18 cellular contexts compared by ENCODE assay signal in the genomic region with DNA sequence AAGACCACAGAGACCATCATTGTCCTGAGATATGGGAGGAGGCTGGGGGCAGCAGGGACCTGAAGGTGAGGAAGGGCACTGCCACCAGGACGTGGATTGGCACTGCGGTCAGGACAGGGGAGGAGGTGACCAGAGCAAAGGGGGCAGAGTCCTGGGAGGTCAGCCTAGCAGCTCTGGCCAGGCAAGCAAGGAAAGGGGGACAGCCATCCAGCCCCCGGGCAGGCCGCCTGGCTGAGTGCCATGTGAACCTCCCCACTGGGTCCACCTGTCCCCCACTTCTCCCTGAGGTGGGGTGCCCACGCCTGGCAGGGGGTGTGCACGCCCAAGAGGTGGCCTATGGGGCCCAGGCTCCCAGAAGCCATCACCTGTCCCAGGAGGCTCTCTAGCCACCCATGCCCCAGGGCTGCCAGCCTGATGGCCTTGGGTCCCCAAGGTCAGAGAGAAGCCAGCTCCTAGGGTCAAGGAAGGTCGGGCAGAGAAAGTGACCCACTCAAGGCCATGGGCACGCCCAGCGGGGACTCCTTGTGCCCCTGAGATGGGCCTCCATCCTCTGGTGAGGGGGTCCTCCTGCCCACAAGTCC. TPM values are rescaled to one million over a fixed set of nuclear protein-coding genes. Genes with fewer than 3 reads are reported as not detected.
DNase-seq lines count a peak whose midpoint lies in the region; ATAC-seq, FAIRE-seq and TF ChIP-seq lines count a peak whose summit lies in the region.
"Had no signal": no experiment of that assay in that cellular context is flagged by ENCODE, and none has a peak within 500 bp of the region (broad histone marks: within the 10 kb centered on the region; RNA-seq: fewer than 3 reads in every experiment).

No MANE protein-coding gene starts in this region.

- DNase-seq in Right ventricle myocardium superior (peak; percentile 33), right atrium auricular region (ENCODE audit: low spot score) (no peak), SJCRH30 (no peak), H1 (ENCODE audit: low read depth in 1 of 2, low spot score in 2 of 2) (no peak), posterior vena cava (ENCODE audit: low spot score) (peak; percentile 76), NOMO-1 treated with dmso at 0.1 percent for 144 hours (lab: John Stamatoyannopoulos, UW; ENCODE audit: unreplicated experiment) (no peak), T1000 (lab: John Stamatoyannopoulos, UW) (no peak), cerebellar cortex (ENCODE audit: low spot score) (no peak)
- DNase-seq: CD4-positive, CD25-positive, alpha-beta regulatory T cell; IMR-90; Kasumi-1; NCI-H1105; NCI-H1694 treated with DMSO at 0.1 percent for 48 hours; NCI-H2107; NCI-H2227 treated with DMSO at 0.1 percent for 48 hours had no signal

- peak overlapping the region; percentile 25; the same call in 1 of the 2 replicates for H4K8ac ChIP-seq in H1 (ENCODE audit: extremely low read depth, insufficient read depth, low read length)

- H4K5ac ChIP-seq in H1 (ENCODE audit: insufficient read length, low read depth, low read length), result no peak overlapping the region

- H4K20me1 ChIP-seq in H1 (replicated peaks in 1 of 2; ENCODE audit: control insufficient read depth in 1 of 2, insufficient read depth in 2 of 2, low read length in 2 of 2), result peaks cover 0 to 4% of the 10 kb centered on the region in 2 experiments

- H3K4me1 ChIP-seq in right atrium auricular region, result no peaks in the 10 kb centered on the region
- H3K4me1 ChIP-seq in SJCRH30, result peaks cover 11% of the 10 kb centered on the region
- H3K4me1 ChIP-seq in H1 (replicated peaks in 1 of 4; ENCODE audit: control insufficient read depth in 3 of 4, insufficient read depth in 4 of 4, low read length in 3 of 4), result no peaks in the 10 kb centered on the region

- H2BK5ac ChIP-seq in H1 (ENCODE audit: low read depth, low read length), result no peak overlapping the region

- no peak for TF ChIP-seq CTCF in right atrium auricular region (IDR thresholded peaks at IDR 0.05)
- TF ChIP-seq CTCF in H1 (IDR thresholded peaks at IDR 0.05; ENCODE audit: control extremely low read depth in 1 of 3, insufficient read depth in 1 of 3, low read depth in 1 of 3, low read length in 3 of 3), result no peak

- H3K36me3 ChIP-seq in right atrium auricular region (no peaks in the 10 kb centered on the region), SJCRH30 (peaks cover 2% of the 10 kb centered on the region; the same call in 1 of the 2 replicates), H1 (ENCODE audit: control insufficient read depth in 2 of 4, insufficient read depth in 4 of 4, low read length in 3 of 4) (no peaks in the 10 kb centered on the region)

- no peak overlapping the region for H3K4me2 ChIP-seq in H1 (ENCODE audit: insufficient read depth in 1 of 2, low read depth in 2 of 2, low read length in 2 of 2)

- CTCF ChIA-PET in H1 (lab: Charles Lee; ENCODE audit: partially characterized antibody), result interaction anchor here (0.7 to 4.8 kb wide), 4 partner anchors 16 to 352 kb away, joined by 3 to 28 read pairs (median 14); no protein-coding TSS in a partner anchor

- no peak for TF ChIP-seq POLR2A in H1 (IDR thresholded peaks at IDR 0.05; ENCODE audit: control extremely low read depth in 1 of 2, low read depth in 2 of 2, low read length in 2 of 2)

- no peak overlapping the region for H3K14ac ChIP-seq in H1 (ENCODE audit: insufficient read length)

- H3K4me3 ChIP-seq in right atrium auricular region, result no peak overlapping the region
- no peak overlapping the region; the same call in 1 of the 2 replicates for H3K4me3 ChIP-seq in SJCRH30
- H3K4me3 ChIP-seq in H1 (ENCODE audit: extremely low read depth in 1 of 4, insufficient read depth in 2 of 4, low read depth in 3 of 4, low read length in 4 of 4), result no peak overlapping the region

- H3K27ac ChIP-seq in right atrium auricular region (no peak overlapping the region), SJCRH30 (peak overlapping the region; percentile 56; the same call in 1 of the 2 replicates), H1 (ENCODE audit: low read depth, low read length) (no peak overlapping the region)

- H3K4ac ChIP-seq in H1 (replicated peaks; ENCODE audit: insufficient read length, low read depth, low read length), result no peak overlapping the region

- POLR2A ChIA-PET in H1 (lab: Charles Lee; ENCODE audit: partially characterized antibody), result no interaction called here

- no peaks in the 10 kb centered on the region for H3K23me2 ChIP-seq in H1 (ENCODE audit: low read depth, low read length)

- H2BK120ac ChIP-seq in H1 (replicated peaks; ENCODE audit: low read depth, low read length), result no peak overlapping the region

- H3K23ac ChIP-seq in H1 (ENCODE audit: insufficient read length), result no peak overlapping the region

- no peak overlapping the region for H3K9ac ChIP-seq in H1 (replicated peaks in 1 of 4; ENCODE audit: extremely low read depth in 1 of 4, low read depth in 3 of 4, low read length in 3 of 4)

- no peaks in the 10 kb centered on the region for H3K27me3 ChIP-seq in right atrium auricular region
- no peaks in the 10 kb centered on the region for H3K27me3 ChIP-seq in SJCRH30
- no peaks in the 10 kb centered on the region; a peak in 1 of 7 replicates for H3K27me3 ChIP-seq in H1 (replicated peaks in 1 of 4; ENCODE audit: control insufficient read depth in 3 of 4, extremely low read depth in 1 of 4, insufficient read depth in 3 of 4, low read length in 3 of 4)

- H3K79me1 ChIP-seq in H1 (ENCODE audit: low read depth, low read length), result no peaks in the 10 kb centered on the region

- ATAC-seq in Right ventricle myocardium superior (ENCODE audit: poor library complexity), result no peak
- ATAC-seq: Panc1 had no signal

- intact Hi-C loops in Right ventricle myocardium superior (cut with DNase I) (loop anchor here (5.0 kb wide), 1 partner anchor 246 kb away; no protein-coding TSS in a partner anchor), posterior vena cava (cut with DNase I) (loop anchor here in 1 of 2 donors (5.0 kb wide), 1 partner anchor 41 kb away; no protein-coding TSS in a partner anchor)

- H3K9me3 ChIP-seq in right atrium auricular region (no peaks in the 10 kb centered on the region), SJCRH30 (replicated peaks) (no peaks in the 10 kb centered on the region), H1 (ENCODE audit: insufficient read depth in 2 of 2, low read depth in 1 of 2, low read length in 1 of 2) (no peaks in the 10 kb centered on the region)

- H2AK5ac ChIP-seq in H1 (ENCODE audit: low read depth, low read length), result no peak overlapping the region

- H3K56ac ChIP-seq in H1 (replicated peaks; ENCODE audit: insufficient read length, low read depth, low read length), result no peak overlapping the region

- H2BK20ac ChIP-seq in H1 (ENCODE audit: low read length), result no peak overlapping the region

- no peaks in the 10 kb centered on the region for H3K79me2 ChIP-seq in H1 (ENCODE audit: control insufficient read depth in 1 of 2, insufficient read depth in 2 of 2, low read length in 2 of 2)

- TF ChIP-seq EP300 in H1 (IDR thresholded peaks at IDR 0.05; ENCODE audit: borderline replicate concordance in 1 of 2, low read depth in 2 of 2, low read length in 2 of 2), result no peak

- WGBS in H1 (ENCODE audit: extremely low coverage in 1 of 2, insufficient coverage in 1 of 2, insufficient read length in 1 of 2, insufficient replicate concordance in 2 of 2, low coverage in 1 of 2, low lambda C conversion rate in 2 of 2, missing lambda C conversion rate in 1 of 2), 2 experiments, result 97% methylated on average over 9 of the region's 9 CpGs; no CpG with 5 or more reads in 1 of the 2 experiments

- H4K91ac ChIP-seq in H1 (replicated peaks; ENCODE audit: insufficient read length, low read length), result no peak overlapping the region

- TF ChIP-seq RAD21 in H1 (IDR thresholded peaks at IDR 0.05 in 1 of 2, conservative IDR thresholded peaks at IDR 0.05 in 1 of 2; ENCODE audit: low read depth in 2 of 2, low read length in 2 of 2), result no peak

- H2BK12ac ChIP-seq in H1 (ENCODE audit: low read depth, low read length), result no peak overlapping the region; the same call in 1 of the 2 replicates

- H2AFZ ChIP-seq in H1 (ENCODE audit: low read length), result no peak overlapping the region

- H2BK15ac ChIP-seq in H1 (ENCODE audit: low read length), result no peak overlapping the region

- no peak for FAIRE-seq in H1 (lab: Jason Lieb, UNC)
- FAIRE-seq: GM19239 had no signal

- no peak overlapping the region for H3K18ac ChIP-seq in H1 (ENCODE audit: extremely low read depth, low read length)

RNA-seq across cellular contexts. Expression of a gene that starts 17.6 kb away (rescaled TPM):
- total RNA-seq in Right ventricle myocardium superior (133 TPM), right atrium auricular region (100 to 1,000 TPM; 284 to 303 TPM), posterior vena cava (100 to 1,000 TPM; 202 to 246 TPM)
- 195 TPM in 2 replicates for total RNA-seq in SJCRH30 (2014; rRNA removed; shearing (Covaris generic))
- total RNA-seq in H1 (2021; fragmentation: NEBNext Ultra II Directional; extraction: Animal tissue kit (Norgen Biotek cat#: 25700)), result 124 and 130 TPM in 2 replicates
- polyA plus RNA-seq in H1 (2011; rRNA removed), result 88.9 and 90.8 TPM in 2 replicates
- polyA plus RNA-seq in H1 (2011; cell fraction: cytosol; rRNA removed), result 98.5 TPM
- 76.0 TPM for polyA plus RNA-seq in H1 (2011; cell fraction: nucleus; rRNA removed)
- polyA plus RNA-seq in H1 (2012, experiment 1 of 2), result 76.4 to 95.3 TPM (median 87.0 TPM) in 4 replicates
- 117 TPM for polyA plus RNA-seq in H1 (2012, experiment 2 of 2)
- 140 TPM for polyA plus RNA-seq in H1 (2013, experiment 1 of 2)
- 172 TPM for polyA plus RNA-seq in H1 (2013, experiment 2 of 2)
- polyA minus RNA-seq in H1 (2011; rRNA and poly(A)+ RNA removed), result 63.7 and 69.2 TPM in 2 replicates
- polyA minus RNA-seq in H1 (2011; cell fraction: cytosol; rRNA and poly(A)+ RNA removed), result 110 TPM
- 39.1 TPM for polyA minus RNA-seq in H1 (2011; cell fraction: nucleus; rRNA and poly(A)+ RNA removed)

RNA-seq across cellular contexts. Expression of a gene that starts 29.6 kb away (rescaled TPM):
- total RNA-seq in Right ventricle myocardium superior (23.8 TPM), right atrium auricular region (10 to 100 TPM; 16.7 to 63.6 TPM), posterior vena cava (100 to 1,000 TPM in 1 of 2 donors, 10 to 100 TPM in 1; 47.9 to 122 TPM)
- total RNA-seq in SJCRH30 (2014; rRNA removed; shearing (Covaris generic)), result 38.8 and 42.4 TPM in 2 replicates
- 0.24 and 0.36 TPM in 2 replicates for total RNA-seq in H1 (2021; fragmentation: NEBNext Ultra II Directional; extraction: Animal tissue kit (Norgen Biotek cat#: 25700))
- 0.63 and 0.89 TPM in 2 replicates for polyA plus RNA-seq in H1 (2011; rRNA removed)
- polyA plus RNA-seq in H1 (2011; cell fraction: cytosol; rRNA removed), result 0.76 TPM
- polyA plus RNA-seq in H1 (2011; cell fraction: nucleus; rRNA removed), result 1.6 TPM
- 0.40 to 0.58 TPM (median 0.48 TPM) in 4 replicates for polyA plus RNA-seq in H1 (2012, experiment 1 of 2)
- polyA plus RNA-seq in H1 (2012, experiment 2 of 2), result 0.49 TPM
- 0.26 TPM for polyA plus RNA-seq in H1 (2013, experiment 1 of 2)
- polyA plus RNA-seq in H1 (2013, experiment 2 of 2), result 0.52 TPM
- 0.25 and 0.27 TPM in 2 replicates for polyA minus RNA-seq in H1 (2011; rRNA and poly(A)+ RNA removed)
- not detected for polyA minus RNA-seq in H1 (2011; cell fraction: cytosol; rRNA and poly(A)+ RNA removed)
- 0.70 TPM for polyA minus RNA-seq in H1 (2011; cell fraction: nucleus; rRNA and poly(A)+ RNA removed)
- total RNA-seq: HT-29, IMR-90 had no signal

RNA-seq across cellular contexts. Expression of a gene that starts 48.8 kb away (rescaled TPM):
- 77.4 TPM for total RNA-seq in Right ventricle myocardium superior
- 10 to 100 TPM; 15.9 to 18.8 TPM for total RNA-seq in right atrium auricular region
- 26.8 and 32.3 TPM in 2 replicates for total RNA-seq in SJCRH30 (2014; rRNA removed; shearing (Covaris generic))
- 57.3 and 64.1 TPM in 2 replicates for total RNA-seq in H1 (2021; fragmentation: NEBNext Ultra II Directional; extraction: Animal tissue kit (Norgen Biotek cat#: 25700))
- 17.7 and 34.6 TPM in 2 replicates for polyA plus RNA-seq in H1 (2011; rRNA removed)
- 43.7 TPM for polyA plus RNA-seq in H1 (2011; cell fraction: cytosol; rRNA removed)
- polyA plus RNA-seq in H1 (2011; cell fraction: nucleus; rRNA removed), result 28.5 TPM
- polyA plus RNA-seq in H1 (2012, experiment 1 of 2), result 20.8 to 42.4 TPM (median 39.1 TPM) in 4 replicates
- polyA plus RNA-seq in H1 (2012, experiment 2 of 2), result 28.1 TPM
- 28.3 TPM for polyA plus RNA-seq in H1 (2013, experiment 1 of 2)
- polyA plus RNA-seq in H1 (2013, experiment 2 of 2), result 30.5 TPM
- polyA minus RNA-seq in H1 (2011; rRNA and poly(A)+ RNA removed), result 5.9 and 6.3 TPM in 2 replicates
- 28.0 TPM for polyA minus RNA-seq in H1 (2011; cell fraction: cytosol; rRNA and poly(A)+ RNA removed)
- 8.6 TPM for polyA minus RNA-seq in H1 (2011; cell fraction: nucleus; rRNA and poly(A)+ RNA removed)
- 10 to 100 TPM; 25.8 to 31.6 TPM for total RNA-seq in posterior vena cava

Comparison
In these comparisons a context has a peak if more than half of its experiments do, and no peak if none do; other contexts are left out.
1. DNase-seq: peak in Right ventricle myocardium superior (single experiment) and posterior vena cava (single experiment); none in right atrium auricular region (single experiment), SJCRH30 (0 of 2), H1 (0 of 2), NOMO-1 treated with dmso at 0.1 percent for 144 hours (single experiment), T1000 (single experiment) and cerebellar cortex (single experiment).
2. RNA of a gene that starts 29.6 kb away (total RNA-seq): 47.9 to 122 TPM in posterior vena cava, 16.7 to 63.6 TPM in right atrium auricular region, 38.8 to 42.4 TPM in SJCRH30 and 23.8 TPM in Right ventricle myocardium superior (single experiment); 0.24 to 0.36 TPM in H1; every median in the first group is over 10 times any median in the second.